20 cellular contexts compared by ENCODE assay signal in the genomic region with DNA sequence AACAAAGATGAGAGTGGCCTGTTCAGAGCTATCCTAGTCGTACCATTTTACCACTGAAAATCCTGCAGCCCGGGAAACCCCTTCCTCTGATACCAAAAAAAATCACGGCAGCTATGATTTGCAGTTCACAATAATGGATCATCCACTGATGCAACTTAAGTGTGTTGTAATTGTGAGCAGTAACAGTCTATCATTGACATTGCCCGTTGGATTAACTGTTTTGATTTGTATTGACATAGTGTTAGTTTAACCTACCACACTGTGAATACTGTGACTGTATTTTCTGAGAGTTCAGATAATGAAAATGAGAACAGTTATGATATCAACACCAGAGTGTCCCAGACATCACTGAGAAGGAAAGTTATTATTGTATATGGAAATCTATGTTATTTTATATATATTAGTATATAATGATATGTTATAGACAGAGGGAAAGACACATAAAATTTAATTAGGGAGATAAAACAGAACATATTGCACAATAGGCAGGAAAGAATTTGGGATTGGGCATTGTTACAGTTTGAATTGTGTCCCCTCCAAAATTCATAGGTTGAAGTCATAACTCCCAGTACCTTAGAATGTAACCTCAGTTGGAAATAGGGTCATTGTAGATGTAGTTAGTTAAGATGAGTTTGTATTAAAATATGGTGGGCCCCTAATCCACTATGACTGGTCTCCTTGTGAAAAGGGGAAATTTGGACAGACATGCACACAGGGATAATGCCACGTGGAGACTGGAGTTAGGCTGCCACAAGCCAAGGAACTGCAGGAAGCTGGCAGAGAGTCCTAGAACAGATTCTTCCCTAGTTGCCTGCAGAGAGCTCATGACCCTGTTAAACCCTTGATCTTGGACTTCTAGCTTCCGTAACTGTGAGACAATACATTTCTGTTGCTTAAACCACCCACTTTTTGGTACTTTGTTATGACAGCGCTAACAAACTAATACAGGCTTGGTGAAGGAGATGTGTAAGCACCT. TPM values are rescaled to one million over a fixed set of nuclear protein-coding genes. Genes with fewer than 3 reads are reported as not detected.
DNase-seq lines count a peak whose midpoint lies in the region; ATAC-seq and TF ChIP-seq lines count a peak whose summit lies in the region.
"Had no signal": no experiment of that assay in that cellular context is flagged by ENCODE, and none has a peak within 500 bp of the region (broad histone marks: within the 10 kb centered on the region; RNA-seq: fewer than 3 reads in every experiment).

No MANE protein-coding gene starts in this region.

- DNase-seq in left ventricle myocardium superior (no peak), cardiac septum (ENCODE audit: low spot score) (no peak), NCI-H446 (lab: John Stamatoyannopoulos, UW) (peak; percentile 14 to 70), cerebellum (ENCODE audit: low spot score) (peak; percentile 73), retinal pigment epithelial cell (ENCODE audit: low read depth) (peak; percentile 29)
- DNase-seq in activated T-cell treated with anti-CD3 and anti-CD28 coated beads, Interleukin-2, amount 50 U/mL, for 72 hours: no peak
- DNase-seq: Caco-2; CD4-positive, alpha-beta T cell; DMS153; Kasumi-1; NCI-H1092; NCI-H1436 treated with DMSO at 0.1 percent for 48 hours; NCI-H1930; NCI-H510A treated with DMSO at 0.1 percent for 48 hours; NCI-H748 treated with DMSO at 0.1 percent for 48 hours; SJCRH30 had no signal

- peak; percentile 72 for ATAC-seq in left ventricle myocardium superior
- no peak for ATAC-seq in GM18907 (IDR thresholded peaks at IDR 0.05; ENCODE audit: unreplicated experiment)
- ATAC-seq in GM21423 (IDR thresholded peaks at IDR 0.05; ENCODE audit: unreplicated experiment): no peak
- no peak for ATAC-seq in activated T-cell treated with anti-CD3 and anti-CD28 coated beads, Interleukin-2, amount 50 U/mL, for 72 hours (replicated peaks in 1 of 2)
- ATAC-seq: HCT116 had no signal

- intact Hi-C loops in left ventricle myocardium superior (cut with micrococcal nuclease): loop anchor here (10.0 kb wide), 1 partner anchor 63 kb away; a partner anchor contains a TSS
- intact Hi-C loops in cardiac septum (cut with DNase I): no loop called here

- H3K36me3 Mint-ChIP-seq in activated T-cell treated with anti-CD3 and anti-CD28 coated beads, Interleukin-2, amount 50 U/mL, for 72 hours (ENCODE audit: insufficient read depth in 2 of 2): no peaks in the 10 kb centered on the region

- no peak overlapping the region for H3K4me3 ChIP-seq in retinal pigment epithelial cell (ENCODE audit: low read length)
- H3K4me3 ChIP-seq: SJCRH30 had no signal

- H3K4me3 Mint-ChIP-seq in activated T-cell treated with anti-CD3 and anti-CD28 coated beads, Interleukin-2, amount 50 U/mL, for 72 hours: no peak overlapping the region
- H3K4me3 Mint-ChIP-seq: CD4-positive, alpha-beta T cell had no signal

- H3K9me3 Mint-ChIP-seq in activated T-cell treated with anti-CD3 and anti-CD28 coated beads, Interleukin-2, amount 50 U/mL, for 72 hours: no peaks in the 10 kb centered on the region
- H3K9me3 Mint-ChIP-seq: CD4-positive, alpha-beta T cell had no signal

- no peaks in the 10 kb centered on the region for H3K4me1 Mint-ChIP-seq in activated T-cell treated with anti-CD3 and anti-CD28 coated beads, Interleukin-2, amount 50 U/mL, for 72 hours (ENCODE audit: low read depth)

- TF ChIP-seq CTCF in retinal pigment epithelial cell (conservative IDR thresholded peaks at IDR 0.05; ENCODE audit: low read depth, low read length): no peak

- no peaks in the 10 kb centered on the region for H3K27me3 Mint-ChIP-seq in activated T-cell treated with anti-CD3 and anti-CD28 coated beads, Interleukin-2, amount 50 U/mL, for 72 hours (ENCODE audit: low read depth)

- no peak overlapping the region for H3K27ac Mint-ChIP-seq in activated T-cell treated with anti-CD3 and anti-CD28 coated beads, Interleukin-2, amount 50 U/mL, for 72 hours
- H3K27ac Mint-ChIP-seq: CD4-positive, alpha-beta T cell had no signal

RNA-seq across cellular contexts. Expression of a gene that starts 54.4 kb away (rescaled TPM):
- 59.6 TPM for total RNA-seq in left ventricle myocardium superior
- total RNA-seq in cardiac septum: 91.6 TPM
- total RNA-seq in cerebellum: 19.0 TPM
- total RNA-seq in activated T-cell treated with anti-CD3 and anti-CD28 coated beads, Interleukin-2, amount 50 U/mL, for 72 hours: under 1 TPM; 0.21 to 0.24 TPM
- total RNA-seq: A673 had no signal

Comparison
In these comparisons a context has a peak if more than half of its experiments do, and no peak if none do; other contexts are left out.
1. DNase-seq: peak in NCI-H446 (2 of 2), cerebellum (single experiment) and retinal pigment epithelial cell (single experiment); none in left ventricle myocardium superior (single experiment), cardiac septum (single experiment) and activated T-cell treated with anti-CD3 and anti-CD28 coated beads, Interleukin-2, amount 50 U/mL, for 72 hours (0 of 2).
2. RNA of a gene that starts 54.4 kb away (total RNA-seq): 91.6 TPM in cardiac septum (single experiment), 59.6 TPM in left ventricle myocardium superior (single experiment) and 19.0 TPM in cerebellum (single experiment); 0.21 to 0.24 TPM in activated T-cell treated with anti-CD3 and anti-CD28 coated beads, Interleukin-2, amount 50 U/mL, for 72 hours; every median in the first group is over 10 times any median in the second.